8 cellular contexts compared by ENCODE assay signal in the genomic region with DNA sequence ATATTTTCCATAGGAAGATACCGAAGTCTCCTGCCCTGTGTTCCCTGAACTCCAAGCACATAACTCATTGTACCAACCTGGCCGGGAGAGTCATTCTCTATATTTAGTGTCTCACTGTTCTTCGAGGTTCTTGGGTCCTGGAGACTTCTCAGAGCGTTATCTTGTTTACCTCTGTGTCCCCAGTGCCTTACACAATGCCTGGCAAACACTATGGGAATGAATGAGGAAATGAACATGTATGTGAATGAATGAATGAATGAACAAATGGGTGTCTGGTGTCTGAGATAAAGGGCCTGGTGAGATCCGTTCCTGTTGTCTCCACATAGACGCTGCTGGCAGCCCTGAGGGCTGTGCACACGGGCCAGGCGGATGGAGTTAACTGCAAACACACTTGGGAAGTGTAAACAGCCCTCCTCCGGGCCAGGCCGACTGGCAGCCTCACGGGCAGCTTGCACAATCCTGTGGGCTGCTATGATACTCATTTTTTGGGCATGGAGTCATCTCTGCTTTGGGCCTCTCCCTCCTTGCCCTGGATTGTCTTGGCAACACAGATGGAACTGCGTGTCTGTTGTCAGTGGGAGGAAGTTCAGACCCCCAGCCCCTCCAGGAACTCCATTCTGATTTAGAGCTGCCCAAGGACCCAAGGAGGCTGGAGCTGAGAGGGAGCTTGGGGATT.
A peak's percentile ranks its signal among the peaks of the same experiment; 100 is the strongest.
DNase-seq lines count a peak whose midpoint lies in the region; ATAC-seq and TF ChIP-seq lines count a peak whose summit lies in the region.

No MANE protein-coding gene starts in this region.

- H3K9me2 ChIP-seq in PC-3 (replicated peaks; ENCODE audit: low read length) = no peaks in the 10 kb centered on the region

- CTCF ChIA-PET in PC-3 (lab: Charles Lee) = no interaction called here

- peaks cover 3% of the 10 kb centered on the region for H3K9me3 Mint-ChIP-seq in progenitor cell of endocrine pancreas (ENCODE audit: low read depth)

- H3K4me3 Mint-ChIP-seq in progenitor cell of endocrine pancreas (ENCODE audit: low read depth) = no peak overlapping the region

- no peaks in the 10 kb centered on the region for H3K79me2 ChIP-seq in PC-3 (ENCODE audit: low read length)

- intact Hi-C loops in PC-3 (cut with micrococcal nuclease) (loop anchor here (1.0 to 2.0 kb wide), 3 partner anchors 34 to 126 kb away; no protein-coding TSS in a partner anchor), esophagus muscularis mucosa (cut with DNase I) (no loop called here)

- TF ChIP-seq EP300 in esophagus muscularis mucosa (IDR thresholded peaks at IDR 0.05) = no peak

- WGBS in esophagus muscularis mucosa = 52% methylated on average over 12 of the region's 12 CpGs

- H3K27me3 Mint-ChIP-seq in progenitor cell of endocrine pancreas = peaks cover 27% of the 10 kb centered on the region

- no peaks in the 10 kb centered on the region for H3K36me3 ChIP-seq in PC-3 (ENCODE audit: low read depth, low read length)
- H3K36me3 ChIP-seq in esophagus muscularis mucosa = no peaks in the 10 kb centered on the region

- H3K9ac ChIP-seq in PC-3 (ENCODE audit: low read length) = peak overlapping the region; percentile 31

- peak; percentile 80 for ATAC-seq in PC-3

- peak overlapping the region; percentile 58 for H2AFZ ChIP-seq in PC-3 (ENCODE audit: low read length)

- no peaks in the 10 kb centered on the region for H3K36me3 Mint-ChIP-seq in progenitor cell of endocrine pancreas (ENCODE audit: insufficient read depth)

- H3K27ac ChIP-seq in PC-3 (ENCODE audit: low read length) (peak overlapping the region; percentile 83), esophagus muscularis mucosa (replicated peaks in 1 of 4) (peak overlapping the region; percentile 46 to 67 (median 56))

- DNase-seq in DMS53 (lab: John Stamatoyannopoulos, UW) = peak; percentile 94
- peak; percentile 97 for DNase-seq in PC-3
- DNase-seq in esophagus muscularis mucosa (ENCODE audit: extremely low spot score) = no peak
- no peak for DNase-seq in progenitor cell of endocrine pancreas (ENCODE audit: low spot score, unreplicated experiment)
- DNase-seq in stimulated activated naive CD4-positive, alpha-beta T cell (lab: John Stamatoyannopoulos, UW) = no peak
- no peak for DNase-seq in NCI-H524 (lab: John Stamatoyannopoulos, UW)
- DNase-seq in activated naive CD4-positive, alpha-beta T cell (lab: John Stamatoyannopoulos, UW) = no peak
- no peak for DNase-seq in LoVo (ENCODE audit: low spot score)

- H3K9me3 ChIP-seq in PC-3 (ENCODE audit: low read length) (no peaks in the 10 kb centered on the region), esophagus muscularis mucosa (peaks cover 0 to 12% (median 5%) of the 10 kb centered on the region in 4 donors)

- TF ChIP-seq CTCF in PC-3 (conservative IDR thresholded peaks at IDR 0.05; ENCODE audit: low read depth, low read length) (no peak), esophagus muscularis mucosa (IDR thresholded peaks at IDR 0.05) (no peak), progenitor cell of endocrine pancreas (IDR thresholded peaks at IDR 0.05; ENCODE audit: unreplicated experiment) (no peak)

- H3K4me2 ChIP-seq in PC-3 (ENCODE audit: low read length) = peak overlapping the region; percentile 58

- TF ChIP-seq POLR2A in esophagus muscularis mucosa (IDR thresholded peaks at IDR 0.05; ENCODE audit: low read depth) = no peak

- peaks cover 11% of the 10 kb centered on the region for H3F3A ChIP-seq in PC-3 (ENCODE audit: low read length, unreplicated experiment)

- peaks cover 19% of the 10 kb centered on the region for H3K4me1 Mint-ChIP-seq in progenitor cell of endocrine pancreas (ENCODE audit: low read depth)

- H3K4me1 ChIP-seq in PC-3 (ENCODE audit: insufficient read depth, low read length) (peaks cover 54% of the 10 kb centered on the region), esophagus muscularis mucosa (peaks cover 22 to 32% (median 24%) of the 10 kb centered on the region in 4 donors)

- H3K4me3 ChIP-seq in PC-3 (ENCODE audit: low read length) (no peak overlapping the region), esophagus muscularis mucosa (no peak overlapping the region)

- H4K20me1 ChIP-seq in PC-3 (ENCODE audit: low read length) = no peaks in the 10 kb centered on the region

- no peaks in the 10 kb centered on the region for H3K27me3 ChIP-seq in PC-3 (ENCODE audit: low read length)
- peaks cover 0 to 3% (median 0%) of the 10 kb centered on the region in 4 donors for H3K27me3 ChIP-seq in esophagus muscularis mucosa

- H3K27ac Mint-ChIP-seq in progenitor cell of endocrine pancreas = peak overlapping the region; percentile 47

- POLR2A ChIA-PET in PC-3 (lab: Charles Lee; ENCODE audit: unreplicated experiment) = no interaction called here

- no TSS peak for BruUV-seq in PC-3 (replicated peaks; lab: Mats Ljungman, UMichigan)

Comparison
In these comparisons a context has a peak if more than half of its experiments do, and no peak if none do; other contexts are left out.
1. DNase-seq: peak in DMS53 (single experiment) and PC-3 (single experiment); none in esophagus muscularis mucosa (single experiment), progenitor cell of endocrine pancreas (single experiment), stimulated activated naive CD4-positive, alpha-beta T cell (0 of 6), NCI-H524 (0 of 2), activated naive CD4-positive, alpha-beta T cell (0 of 4) and LoVo (single experiment).